39 cellular contexts compared by ENCODE assay signal in the genomic region with DNA sequence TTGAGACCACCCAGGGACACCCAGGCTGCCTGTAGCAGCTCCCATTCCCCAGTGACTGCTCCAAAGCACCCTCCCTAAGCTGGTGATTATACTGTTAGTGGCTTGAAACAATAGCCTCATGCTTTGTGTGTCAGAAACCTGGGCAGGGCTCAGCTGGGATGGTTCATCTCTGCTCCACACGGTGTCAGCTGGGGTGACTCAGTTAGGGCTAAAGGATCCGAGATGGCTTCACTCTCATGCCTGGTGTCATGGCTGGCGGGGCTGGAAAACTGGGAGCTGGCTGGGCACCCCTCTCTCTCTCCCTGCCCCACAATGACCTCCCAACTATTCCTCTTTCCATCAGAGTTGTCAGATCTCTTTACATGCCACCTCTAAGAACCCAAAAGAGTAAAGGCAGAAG. TPM values are rescaled to one million over a fixed set of nuclear protein-coding genes. Genes with fewer than 3 reads are reported as not detected.
"Had no signal": no experiment of that assay in that cellular context is flagged by ENCODE, and none has a peak within 500 bp of the region (broad histone marks: within the 10 kb centered on the region; RNA-seq: fewer than 3 reads in every experiment).

No MANE protein-coding gene starts in this region.

- ATAC-seq: activated CD8-positive, alpha-beta T cell treated with anti-CD3 and anti-CD28 coated beads for 36 hours; activated naive CD4-positive, alpha-beta T cell treated with anti-CD3 and anti-CD28 coated beads, Interleukin-2, amount 50 U/mL, for 72 hours; activated T-cell treated with anti-CD3 and anti-CD28 coated beads, Interleukin-2, amount 50 U/mL, for 4 hours; activated T-cell treated with anti-CD3 and anti-CD28 coated beads, Interleukin-2, amount 50 U/mL, for 72 hours; activated T-helper 17 cell treated with anti-CD3 and anti-CD28 coated beads, Interleukin-2, amount 50 U/mL, for 72 hours; body of pancreas had no signal

- H3K9me3 Mint-ChIP-seq: activated CD4-positive, alpha-beta memory T cell treated with anti-CD3 and anti-CD28 coated beads for 36 hours; activated CD4-positive, alpha-beta T cell treated with anti-CD3 and anti-CD28 coated beads, Interleukin-2, amount 10 ng/mL, durations not matched to agents 24 days and 14 days; activated naive CD4-positive, alpha-beta T cell treated with anti-CD3 and anti-CD28 coated beads for 36 hours; activated naive CD8-positive, alpha-beta T cell treated with anti-CD3 and anti-CD28 coated beads for 36 hours; activated T-cell treated with anti-CD3 and anti-CD28 coated beads, Interleukin-2, amount 50 U/mL, for 4 hours; activated T-helper 1 cell treated with anti-CD3 and anti-CD28 coated beads, Interleukin-12 subunit alpha, Interleukin-12 subunit beta, Interleukin-2, Interleukin-4 antibody, amounts not matched to agents 30 ng/mL and 10 ng/mL and 1 ng/mL, durations not matched to agents 14 hours and 24 hours and 36 hours; activated T-helper 17 cell treated with anti-CD3 and anti-CD28 coated beads, Interleukin-2, amount 50 U/mL, for 72 hours; T-helper 1 cell treated with Interleukin-12 subunit alpha and Interleukin-12 subunit beta and Interleukin-4 antibody, amounts not matched to agents 30 μg/mL and 1 μg/mL, for 36 hours had no signal

- H3K27ac ChIP-seq: adrenal gland, body of pancreas, brain microvascular endothelial cell, breast epithelium, WERI-Rb-1 had no signal

- H3K27me3 ChIP-seq: adrenal gland, brain microvascular endothelial cell, breast epithelium had no signal

- H3K36me3 ChIP-seq: adrenal gland, brain microvascular endothelial cell, breast epithelium, WERI-Rb-1 had no signal

- DNase-seq: activated B cell treated with CpG ODN at 0.5 μM for 24 hours; activated CD4-positive, alpha-beta memory T cell treated with anti-CD3 and anti-CD28 coated beads for 36 hours; activated CD4-positive, alpha-beta T cell treated with anti-CD3 and anti-CD28 coated beads for 4 hours; activated CD4-positive, alpha-beta T cell treated with anti-CD3 and anti-CD28 coated beads, Interleukin-2, amount 10 ng/mL, durations not matched to agents 24 days and 14 days; activated CD4-positive, alpha-beta T cell treated with anti-CD3 and anti-CD28 coated beads, Interleukin-2, amount 50 U/mL, for 1 hour; activated CD4-positive, alpha-beta T cell treated with anti-CD3 and anti-CD28 coated beads, Interleukin-2, amount 50 U/mL, for 4 hours; activated CD4-positive, CD25-positive, alpha-beta regulatory T cell treated with anti-CD3 and anti-CD28 coated beads, Interleukin-2, amount 50 U/mL, for 72 hours; activated CD8-positive, alpha-beta memory T cell treated with anti-CD3 and anti-CD28 coated beads, Interleukin-2, amount 50 U/mL, for 4 hours; activated CD8-positive, alpha-beta T cell treated with anti-CD3 and anti-CD28 coated beads for 36 hours; activated effector memory CD4-positive, alpha-beta T cell treated with anti-CD3 and anti-CD28 coated beads, Interleukin-2, amount 50 U/mL, for 16 hours; activated gamma-delta T cell treated with Interleukin-2 at 50 U/mL for 16 hours; activated naive CD4-positive, alpha-beta T cell; activated naive CD4-positive, alpha-beta T cell treated with anti-CD3 and anti-CD28 coated beads for 36 hours; activated naive CD4-positive, alpha-beta T cell treated with anti-CD3 and anti-CD28 coated beads, Interleukin-2, amount 50 U/mL, for 16 hours; activated naive CD8-positive, alpha-beta T cell treated with anti-CD3 and anti-CD28 coated beads for 36 hours; activated T-cell treated with anti-CD3 and anti-CD28 coated beads for 4 hours; activated T-cell treated with anti-CD3 and anti-CD28 coated beads, Interleukin-2, amount 50 U/mL, for 1 hour; activated T-cell treated with anti-CD3 and anti-CD28 coated beads, Interleukin-2, amount 50 U/mL, for 4 hours; activated T-cell treated with anti-CD3 and anti-CD28 coated beads, Interleukin-2, amount 50 U/mL, for 72 hours; adrenal gland; amniotic stem cell; body of pancreas; brain microvascular endothelial cell; central memory CD4-positive, alpha-beta T cell; T-helper 1 cell; T-helper 2 cell; T-helper 9 cell; WERI-Rb-1 had no signal

- H3K4me3 ChIP-seq: adrenal gland, body of pancreas, breast epithelium had no signal

- H3K4me1 Mint-ChIP-seq: activated T-helper 17 cell treated with anti-CD3 and anti-CD28 coated beads, Interleukin-2, amount 50 U/mL, for 72 hours had no signal

- H3K36me3 Mint-ChIP-seq: activated CD4-positive, alpha-beta memory T cell treated with anti-CD3 and anti-CD28 coated beads for 36 hours; activated naive CD4-positive, alpha-beta T cell treated with anti-CD3 and anti-CD28 coated beads, Interleukin-2, amount 50 U/mL, for 72 hours; activated naive CD8-positive, alpha-beta T cell treated with anti-CD3 and anti-CD28 coated beads for 36 hours had no signal

- H3K27ac Mint-ChIP-seq: activated B cell treated with CpG ODN at 0.5 μM for 24 hours; activated CD4-positive, alpha-beta memory T cell treated with anti-CD3 and anti-CD28 coated beads for 36 hours; activated CD4-positive, alpha-beta T cell treated with anti-CD3 and anti-CD28 coated beads, Interleukin-2, amount 10 ng/mL, durations not matched to agents 24 days and 14 days; activated CD8-positive, alpha-beta T cell treated with anti-CD3 and anti-CD28 coated beads for 36 hours; activated naive CD4-positive, alpha-beta T cell treated with anti-CD3 and anti-CD28 coated beads for 36 hours; activated naive CD4-positive, alpha-beta T cell treated with anti-CD3 and anti-CD28 coated beads, Interleukin-2, amount 50 U/mL, for 72 hours; activated naive CD8-positive, alpha-beta T cell treated with anti-CD3 and anti-CD28 coated beads for 36 hours; activated T-cell treated with anti-CD3 and anti-CD28 coated beads, Interleukin-2, amount 50 U/mL, for 72 hours; activated T-helper 1 cell treated with anti-CD3 and anti-CD28 coated beads, Interleukin-12 subunit alpha, Interleukin-12 subunit beta, Interleukin-2, Interleukin-4 antibody, amounts not matched to agents 30 ng/mL and 10 ng/mL and 1 ng/mL, durations not matched to agents 14 hours and 24 hours and 36 hours; activated T-helper 17 cell treated with anti-CD3 and anti-CD28 coated beads, Interleukin-2, amount 50 U/mL, for 72 hours; T-helper 1 cell treated with Interleukin-12 subunit alpha and Interleukin-12 subunit beta and Interleukin-4 antibody, amounts not matched to agents 30 μg/mL and 1 μg/mL, for 36 hours; T-helper 2 cell treated with Interferon-gamma antibody and Interleukin-4, amounts not matched to agents 5 μg/mL and 100 μg/mL, for 36 hours had no signal

- H3K4me3 Mint-ChIP-seq: activated B cell treated with CpG ODN at 0.5 μM for 24 hours; activated CD4-positive, alpha-beta memory T cell treated with anti-CD3 and anti-CD28 coated beads for 36 hours; activated CD4-positive, alpha-beta T cell treated with anti-CD3 and anti-CD28 coated beads, Interleukin-2, amount 10 ng/mL, durations not matched to agents 24 days and 14 days; activated CD8-positive, alpha-beta T cell treated with anti-CD3 and anti-CD28 coated beads for 36 hours; activated naive CD4-positive, alpha-beta T cell treated with anti-CD3 and anti-CD28 coated beads for 36 hours; activated naive CD8-positive, alpha-beta T cell treated with anti-CD3 and anti-CD28 coated beads for 36 hours; activated T-cell treated with anti-CD3 and anti-CD28 coated beads, Interleukin-2, amount 50 U/mL, for 4 hours; activated T-cell treated with anti-CD3 and anti-CD28 coated beads, Interleukin-2, amount 50 U/mL, for 72 hours; activated T-helper 1 cell treated with anti-CD3 and anti-CD28 coated beads, Interleukin-12 subunit alpha, Interleukin-12 subunit beta, Interleukin-2, Interleukin-4 antibody, amounts not matched to agents 30 ng/mL and 10 ng/mL and 1 ng/mL, durations not matched to agents 14 hours and 24 hours and 36 hours; activated T-helper 17 cell treated with anti-CD3 and anti-CD28 coated beads, Interleukin-2, amount 50 U/mL, for 72 hours; T-helper 1 cell treated with Interleukin-12 subunit alpha and Interleukin-12 subunit beta and Interleukin-4 antibody, amounts not matched to agents 30 μg/mL and 1 μg/mL, for 36 hours; T-helper 2 cell treated with Interferon-gamma antibody and Interleukin-4, amounts not matched to agents 5 μg/mL and 100 μg/mL, for 36 hours had no signal

- H3K9me3 ChIP-seq: adrenal gland had no signal

RNA-seq across cellular contexts. Expression of a gene that starts 44.4 kb away (rescaled TPM):
- total RNA-seq: activated B cell treated with CpG ODN at 0.5 μM for 24 hours; activated CD4-positive, alpha-beta memory T cell treated with anti-CD3 and anti-CD28 coated beads for 36 hours; activated CD4-positive, alpha-beta T cell treated with anti-CD3 and anti-CD28 coated beads, Interleukin-2, amount 10 ng/mL, durations not matched to agents 24 days and 14 days; activated CD8-positive, alpha-beta memory T cell treated with anti-CD3 and anti-CD28 coated beads for 36 hours; activated CD8-positive, alpha-beta T cell treated with anti-CD3 and anti-CD28 coated beads for 36 hours; activated naive CD4-positive, alpha-beta T cell treated with anti-CD3 and anti-CD28 coated beads for 36 hours; activated naive CD4-positive, alpha-beta T cell treated with anti-CD3 and anti-CD28 coated beads, Interleukin-2, amount 50 U/mL, for 72 hours; activated naive CD8-positive, alpha-beta T cell treated with anti-CD3 and anti-CD28 coated beads for 36 hours; activated T-cell treated with anti-CD3 and anti-CD28 coated beads, Interleukin-2, amount 50 U/mL, for 4 hours; activated T-cell treated with anti-CD3 and anti-CD28 coated beads, Interleukin-2, amount 50 U/mL, for 72 hours; activated T-helper 1 cell treated with anti-CD3 and anti-CD28 coated beads, Interleukin-12 subunit alpha, Interleukin-12 subunit beta, Interleukin-2, Interleukin-4 antibody, amounts not matched to agents 30 ng/mL and 10 ng/mL and 1 ng/mL, durations not matched to agents 14 hours and 24 hours and 36 hours; activated T-helper 17 cell treated with anti-CD3 and anti-CD28 coated beads, Interleukin-2, amount 50 U/mL, for 72 hours; adrenal gland; aorta; astrocyte; body of pancreas; breast epithelium; cardiac septum; chondrocyte had no signal
- polyA plus RNA-seq: adrenal gland, aorta had no signal
